7 cellular contexts compared by ENCODE assay signal in genomic region chr19:54096642-54097106, GRCh38. TPM values are rescaled to one million over a fixed set of nuclear protein-coding genes. Genes with fewer than 3 reads are reported as not detected.
DNase-seq lines count a peak whose midpoint lies in the region; ATAC-seq, FAIRE-seq and TF ChIP-seq lines count a peak whose summit lies in the region.

No MANE protein-coding gene starts in this region.

- no peak for FAIRE-seq in H1 (lab: Jason Lieb, UNC)

- intact Hi-C loops in naive thymus-derived CD4-positive, alpha-beta T cell (cut with micrococcal nuclease), result loop anchor here in 1 of 2 donors (1.0 to 2.0 kb wide), 2 partner anchors 18 to 254 kb away; partner anchors contain the start of genes PRPF31 and TFPT

- H3K14ac ChIP-seq in H1 (ENCODE audit: insufficient read length), result no peak overlapping the region

- H3K9me3 ChIP-seq in GM23248 (ENCODE audit: low read depth) (no peaks in the 10 kb centered on the region), H1 (ENCODE audit: insufficient read depth in 2 of 2, low read depth in 1 of 2, low read length in 1 of 2) (no peaks in the 10 kb centered on the region; a peak in 1 of 4 replicates)
- no peaks in the 10 kb centered on the region for H3K9me3 ChIP-seq in naive thymus-derived CD4-positive, alpha-beta T cell (ENCODE audit: control insufficient read depth in 2 of 3, low read length in 3 of 3)

- H3K27me3 ChIP-seq in GM23248 (replicated peaks; ENCODE audit: insufficient read depth) (no peaks in the 10 kb centered on the region), H1 (replicated peaks in 1 of 4; ENCODE audit: control insufficient read depth in 3 of 4, extremely low read depth in 1 of 4, insufficient read depth in 3 of 4, low read length in 3 of 4) (peaks cover 6 to 29% (median 19%) of the 10 kb centered on the region in 4 experiments)
- H3K27me3 ChIP-seq in naive thymus-derived CD4-positive, alpha-beta T cell (ENCODE audit: control insufficient read depth in 2 of 2, insufficient read depth in 2 of 2, low read length in 2 of 2), result no peaks in the 10 kb centered on the region

- peaks cover 0 to 3% (median 0%) of the 10 kb centered on the region in 5 donors for H3K36me3 Mint-ChIP-seq in naive thymus-derived CD4-positive, alpha-beta T cell

- no peaks in the 10 kb centered on the region for H3K9me2 ChIP-seq in GM23248 (ENCODE audit: insufficient read depth)

- 0 out of 2 replicates have a peak overlapping the region, but pooled peaks have one; percentile 18 for H2BK20ac ChIP-seq in H1 (ENCODE audit: low read length)

- peaks cover 9 to 30% (median 20%) of the 10 kb centered on the region in 7 donors for H3K4me1 Mint-ChIP-seq in naive thymus-derived CD4-positive, alpha-beta T cell

- H3K4me2 ChIP-seq in GM23248 (ENCODE audit: unreplicated experiment) (peak overlapping the region; percentile 91), H1 (ENCODE audit: insufficient read depth in 1 of 2, low read depth in 2 of 2, low read length in 2 of 2) (peak overlapping the region; percentile 51 to 92)

- peak overlapping the region; percentile 22; the same call in 1 of the 2 replicates for H3K27ac ChIP-seq in GM23248
- H3K27ac ChIP-seq in H1 (ENCODE audit: low read depth, low read length), result no peak overlapping the region
- peak overlapping the region; percentile 14 for H3K27ac ChIP-seq in naive thymus-derived CD4-positive, alpha-beta T cell (ENCODE audit: low read depth, low read length)

- H3K9ac ChIP-seq in GM23248 (peak overlapping the region; percentile 72), H1 (replicated peaks in 1 of 4; ENCODE audit: extremely low read depth in 1 of 4, low read depth in 3 of 4, low read length in 3 of 4) (peak overlapping the region in 1 of 4 experiments; percentile 21; a peak in 1 of 7 replicates)

- H4K8ac ChIP-seq in H1 (ENCODE audit: extremely low read depth, insufficient read depth, low read length), result peak overlapping the region; percentile 73; the same call in 1 of the 2 replicates

- H3K18ac ChIP-seq in H1 (ENCODE audit: extremely low read depth, low read length), result no peak overlapping the region; the same call in 1 of the 2 replicates

- in situ Hi-C loops in GM23248 (cut with MboI), result no loop called here

- peak; percentile 66 for DNase-seq in GM23248
- DNase-seq in RKO (ENCODE audit: low spot score), result peak; percentile 53
- peak in 1 of 2 experiments; percentile 62 for DNase-seq in H1 (ENCODE audit: low read depth in 1 of 2, low spot score in 2 of 2)
- peak in 3 of 9 donors; percentile 29 to 43 (median 41) for DNase-seq in naive thymus-derived CD4-positive, alpha-beta T cell
- DNase-seq in NCI-H345 treated with DMSO at 0.1 percent for 48 hours (lab: John Stamatoyannopoulos, UW; ENCODE audit: unreplicated experiment), result no peak
- no peak for DNase-seq in NCI-H2107 (lab: John Stamatoyannopoulos, UW)

- no peak overlapping the region for H3K56ac ChIP-seq in H1 (replicated peaks; ENCODE audit: insufficient read length, low read depth, low read length)

- TF ChIP-seq CTCF in H1 (IDR thresholded peaks at IDR 0.05; ENCODE audit: control extremely low read depth in 1 of 3, insufficient read depth in 1 of 3, low read depth in 1 of 3, low read length in 3 of 3), result peak in 1 of 3 experiments; percentile 18; a peak in 1 of 4 replicates

- no peak for TF ChIP-seq POLR2A in H1 (IDR thresholded peaks at IDR 0.05; ENCODE audit: control extremely low read depth in 1 of 2, low read depth in 2 of 2, low read length in 2 of 2)

- no peaks in the 10 kb centered on the region for H3K79me1 ChIP-seq in H1 (ENCODE audit: low read depth, low read length)

- no peak overlapping the region for H2AK5ac ChIP-seq in H1 (ENCODE audit: low read depth, low read length)

- H3K36me3 ChIP-seq in GM23248 (ENCODE audit: low read depth) (no peaks in the 10 kb centered on the region), H1 (ENCODE audit: control insufficient read depth in 2 of 4, insufficient read depth in 4 of 4, low read length in 3 of 4) (no peaks in the 10 kb centered on the region)
- H3K36me3 ChIP-seq in naive thymus-derived CD4-positive, alpha-beta T cell (ENCODE audit: control insufficient read depth in 2 of 3, insufficient read depth in 3 of 3, low read length in 3 of 3), result no peaks in the 10 kb centered on the region

- H2AFZ ChIP-seq in GM23248 (peak overlapping the region; percentile 96), H1 (ENCODE audit: low read length) (peak overlapping the region; percentile 43; the same call in 1 of the 2 replicates)

- WGBS in GM23248 (ENCODE audit: low coverage in 1 of 2, low lambda C conversion rate in 2 of 2, missing lambda C conversion rate in 2 of 2), 2 experiments, result 11 to 14% methylated on average over 10 to 14 of the region's 14 CpGs
- WGBS in H1 (ENCODE audit: extremely low coverage in 1 of 2, insufficient coverage in 1 of 2, insufficient read length in 1 of 2, insufficient replicate concordance in 2 of 2, low coverage in 1 of 2, low lambda C conversion rate in 2 of 2, missing lambda C conversion rate in 1 of 2), 2 experiments, result 13% methylated on average over 12 of the region's 14 CpGs; no CpG with 5 or more reads in 1 of the 2 experiments

- peak; percentile 46 for ATAC-seq in naive thymus-derived CD4-positive, alpha-beta T cell
- no peak for ATAC-seq in GM21825 (IDR thresholded peaks at IDR 0.05; ENCODE audit: unreplicated experiment)

- H3K4me1 ChIP-seq in GM23248 (ENCODE audit: insufficient read depth) (no peaks in the 10 kb centered on the region), H1 (replicated peaks in 1 of 4; ENCODE audit: control insufficient read depth in 3 of 4, insufficient read depth in 4 of 4, low read length in 3 of 4) (peaks cover 0 to 5% (median 1%) of the 10 kb centered on the region in 4 experiments; a peak in 4 of 7 replicates)
- peaks cover 7 to 11% of the 10 kb centered on the region in 2 donors for H3K4me1 ChIP-seq in naive thymus-derived CD4-positive, alpha-beta T cell (ENCODE audit: control insufficient read depth in 2 of 2, insufficient read depth in 2 of 2, low read length in 2 of 2)

- H4K91ac ChIP-seq in H1 (replicated peaks; ENCODE audit: insufficient read length, low read length), result no peak overlapping the region

- H4K20me1 ChIP-seq in GM23248 (ENCODE audit: insufficient read depth) (no peaks in the 10 kb centered on the region), H1 (replicated peaks in 1 of 2; ENCODE audit: control insufficient read depth in 1 of 2, insufficient read depth in 2 of 2, low read length in 2 of 2) (no peaks in the 10 kb centered on the region)

- POLR2A ChIA-PET in H1 (lab: Charles Lee; ENCODE audit: partially characterized antibody), result interaction anchor here (0.6 to 6.1 kb wide), 6 partner anchors 15 to 218 kb away, joined by 3 to 37 read pairs (median 4); partner anchors contain the start of genes PRPF31 and TFPT
- POLR2A ChIA-PET in naive thymus-derived CD4-positive, alpha-beta T cell (lab: Charles Lee), result interaction anchor here (0.6 to 1.3 kb wide), 2 partner anchors 18 to 63 kb away, joined by 3 to 4 read pairs; partner anchors contain the start of genes LENG1, PRPF31 and TFPT

- no peak overlapping the region for H3K23ac ChIP-seq in H1 (ENCODE audit: insufficient read length)

- H3K4ac ChIP-seq in H1 (replicated peaks; ENCODE audit: insufficient read length, low read depth, low read length), result no peak overlapping the region

- H3K9me3 Mint-ChIP-seq in naive thymus-derived CD4-positive, alpha-beta T cell, result peaks cover 0 to 5% (median 0%) of the 10 kb centered on the region in 11 donors

- no peak overlapping the region for H2BK12ac ChIP-seq in H1 (ENCODE audit: low read depth, low read length)

- no peak for TF ChIP-seq EP300 in H1 (IDR thresholded peaks at IDR 0.05; ENCODE audit: borderline replicate concordance in 1 of 2, low read depth in 2 of 2, low read length in 2 of 2)

- peak overlapping the region; percentile 72; the same call in 1 of the 2 replicates for H2BK15ac ChIP-seq in H1 (ENCODE audit: low read length)

- no peaks in the 10 kb centered on the region for H3F3A ChIP-seq in GM23248 (ENCODE audit: insufficient read depth)

- no peak overlapping the region for H2BK5ac ChIP-seq in H1 (ENCODE audit: low read depth, low read length)

- H3K4me3 Mint-ChIP-seq in naive thymus-derived CD4-positive, alpha-beta T cell, result peak overlapping the region in 9 of 10 donors; percentile 5 to 87 (median 70)

- H4K5ac ChIP-seq in H1 (ENCODE audit: insufficient read length, low read depth, low read length), result no peak overlapping the region

- CTCF ChIA-PET in H1 (lab: Charles Lee; ENCODE audit: partially characterized antibody), result interaction anchor here (0.6 to 1.4 kb wide), 8 partner anchors 18 to 104 kb away, joined by 3 to 5 read pairs (median 4); no protein-coding TSS in a partner anchor
- CTCF ChIA-PET in naive thymus-derived CD4-positive, alpha-beta T cell (lab: Charles Lee), result interaction anchor here (0.7 kb wide), 1 partner anchor 13 kb away, joined by 3 read pairs; no protein-coding TSS in a partner anchor

- peaks cover 6 to 24% (median 15%) of the 10 kb centered on the region in 5 donors for H3K27me3 Mint-ChIP-seq in naive thymus-derived CD4-positive, alpha-beta T cell

- no peak overlapping the region for H2BK120ac ChIP-seq in H1 (replicated peaks; ENCODE audit: low read depth, low read length)

- peak in 1 of 2 experiments; percentile 23; a peak in 1 of 4 replicates for TF ChIP-seq RAD21 in H1 (IDR thresholded peaks at IDR 0.05 in 1 of 2, conservative IDR thresholded peaks at IDR 0.05 in 1 of 2; ENCODE audit: low read depth in 2 of 2, low read length in 2 of 2)

- H3K23me2 ChIP-seq in H1 (ENCODE audit: low read depth, low read length), result peaks cover 13% of the 10 kb centered on the region; the same call in 1 of the 2 replicates

- H3K4me3 ChIP-seq in GM23248 (peak overlapping the region; percentile 73), H1 (ENCODE audit: extremely low read depth in 1 of 4, insufficient read depth in 2 of 4, low read depth in 3 of 4, low read length in 4 of 4) (peak overlapping the region; percentile 9 to 64 (median 32); a peak in 6 of 8 replicates)
- no peak overlapping the region for H3K4me3 ChIP-seq in naive thymus-derived CD4-positive, alpha-beta T cell (ENCODE audit: low read length)

- H3K27ac Mint-ChIP-seq in naive thymus-derived CD4-positive, alpha-beta T cell, result peak overlapping the region; percentile 7 to 80 (median 60)

- H3K79me2 ChIP-seq in GM23248 (ENCODE audit: insufficient read depth) (no peaks in the 10 kb centered on the region), H1 (ENCODE audit: control insufficient read depth in 1 of 2, insufficient read depth in 2 of 2, low read length in 2 of 2) (no peaks in the 10 kb centered on the region)

RNA-seq across cellular contexts. Expression of gene OSCAR, which starts 3.9 kb away (rescaled TPM):
- 0.54 TPM in 1 of 2 replicates, not detected in the other for total RNA-seq in GM23248 (2014; rRNA removed; shearing (Covaris generic))
- 2.2 and 2.9 TPM in 2 replicates for polyA plus RNA-seq in GM23248 (2016; fragmentation: Nextera tagmentation; extraction: Ambion mirVana)
- 0.90 and 1.1 TPM in 2 replicates for total RNA-seq in H1 (2021; fragmentation: NEBNext Ultra II Directional; extraction: Animal tissue kit (Norgen Biotek cat#: 25700))
- 1.1 and 2.2 TPM in 2 replicates for polyA plus RNA-seq in H1 (2011; rRNA removed)
- 1.5 TPM for polyA plus RNA-seq in H1 (2011; cell fraction: cytosol; rRNA removed)
- polyA plus RNA-seq in H1 (2011; cell fraction: nucleus; rRNA removed), result 2.1 TPM
- 1.9 to 2.3 TPM (median 2.2 TPM) in 4 replicates for polyA plus RNA-seq in H1 (2012, experiment 1 of 2)
- polyA plus RNA-seq in H1 (2012, experiment 2 of 2), result 0.59 TPM
- polyA plus RNA-seq in H1 (2013, experiment 1 of 2), result 2.7 TPM
- polyA plus RNA-seq in H1 (2013, experiment 2 of 2), result 2.5 TPM
- 0.46 and 0.60 TPM in 2 replicates for polyA minus RNA-seq in H1 (2011; rRNA and poly(A)+ RNA removed)
- 1.6 TPM for polyA minus RNA-seq in H1 (2011; cell fraction: cytosol; rRNA and poly(A)+ RNA removed)
- 1.2 TPM for polyA minus RNA-seq in H1 (2011; cell fraction: nucleus; rRNA and poly(A)+ RNA removed)
- total RNA-seq in naive thymus-derived CD4-positive, alpha-beta T cell, result 10 to 100 TPM in 1 of 5 experiments, 1 to 10 TPM in 1, under 1 TPM in 3; 0.19 to 44.6 (median 0.51) TPM
- polyA plus RNA-seq in naive thymus-derived CD4-positive, alpha-beta T cell, result under 1 TPM in 1 of 2 donors, not detected in 1; 0.13 TPM

RNA-seq across cellular contexts. Expression of gene NDUFA3, which starts 6.0 kb away (rescaled TPM):
- total RNA-seq in GM23248 (2014; rRNA removed; shearing (Covaris generic)), result 15.1 TPM in 1 of 2 replicates, not detected in the other
- polyA plus RNA-seq in GM23248 (2016; fragmentation: Nextera tagmentation; extraction: Ambion mirVana), result 198 and 210 TPM in 2 replicates
- total RNA-seq in H1 (2021; fragmentation: NEBNext Ultra II Directional; extraction: Animal tissue kit (Norgen Biotek cat#: 25700)), result 175 and 177 TPM in 2 replicates
- polyA plus RNA-seq in H1 (2011; rRNA removed), result 208 and 294 TPM in 2 replicates
- 162 TPM for polyA plus RNA-seq in H1 (2011; cell fraction: cytosol; rRNA removed)
- polyA plus RNA-seq in H1 (2011; cell fraction: nucleus; rRNA removed), result 152 TPM
- polyA plus RNA-seq in H1 (2012, experiment 1 of 2), result 315 to 383 TPM (median 326 TPM) in 4 replicates
- 395 TPM for polyA plus RNA-seq in H1 (2012, experiment 2 of 2)
- 842 TPM for polyA plus RNA-seq in H1 (2013, experiment 1 of 2)
- 873 TPM for polyA plus RNA-seq in H1 (2013, experiment 2 of 2)
- 56.9 and 81.7 TPM in 2 replicates for polyA minus RNA-seq in H1 (2011; rRNA and poly(A)+ RNA removed)
- polyA minus RNA-seq in H1 (2011; cell fraction: cytosol; rRNA and poly(A)+ RNA removed), result 256 TPM
- polyA minus RNA-seq in H1 (2011; cell fraction: nucleus; rRNA and poly(A)+ RNA removed), result 60.9 TPM
- total RNA-seq in naive thymus-derived CD4-positive, alpha-beta T cell, result 100 to 1,000 TPM in 3 of 5 experiments, 10 to 100 TPM in 2; 64.4 to 127 (median 117) TPM
- 100 to 1,000 TPM; 333 to 490 TPM for polyA plus RNA-seq in naive thymus-derived CD4-positive, alpha-beta T cell

RNA-seq across cellular contexts. Expression of gene TARM1, which starts 15.5 kb away (rescaled TPM):
- total RNA-seq in GM23248 (2014; rRNA removed; shearing (Covaris generic)), result not detected in 2 replicates
- polyA plus RNA-seq in GM23248 (2016; fragmentation: Nextera tagmentation; extraction: Ambion mirVana), result not detected in 2 replicates
- total RNA-seq in H1 (2021; fragmentation: NEBNext Ultra II Directional; extraction: Animal tissue kit (Norgen Biotek cat#: 25700)), result not detected in 2 replicates
- not detected in 2 replicates for polyA plus RNA-seq in H1 (2011; rRNA removed)
- not detected for polyA plus RNA-seq in H1 (2011; cell fraction: cytosol; rRNA removed)
- polyA plus RNA-seq in H1 (2011; cell fraction: nucleus; rRNA removed), result not detected
- polyA plus RNA-seq in H1 (2012, experiment 1 of 2), result not detected in 4 replicates
- not detected for polyA plus RNA-seq in H1 (2012, experiment 2 of 2)
- not detected for polyA plus RNA-seq in H1 (2013, experiment 1 of 2)
- polyA plus RNA-seq in H1 (2013, experiment 2 of 2), result not detected
- not detected in 2 replicates for polyA minus RNA-seq in H1 (2011; rRNA and poly(A)+ RNA removed)
- not detected for polyA minus RNA-seq in H1 (2011; cell fraction: cytosol; rRNA and poly(A)+ RNA removed)
- not detected for polyA minus RNA-seq in H1 (2011; cell fraction: nucleus; rRNA and poly(A)+ RNA removed)
- not detected for total RNA-seq in naive thymus-derived CD4-positive, alpha-beta T cell
- polyA plus RNA-seq in naive thymus-derived CD4-positive, alpha-beta T cell, result not detected

RNA-seq across cellular contexts. Expression of gene TFPT, which starts 18.8 kb away (rescaled TPM):
- 11.5 and 23.8 TPM in 2 replicates for total RNA-seq in GM23248 (2014; rRNA removed; shearing (Covaris generic))
- polyA plus RNA-seq in GM23248 (2016; fragmentation: Nextera tagmentation; extraction: Ambion mirVana) (29.6 and 30.0 TPM in 2 replicates), H1 (2011; rRNA removed) (10.4 and 17.3 TPM in 2 replicates)
- total RNA-seq in H1 (2021; fragmentation: NEBNext Ultra II Directional; extraction: Animal tissue kit (Norgen Biotek cat#: 25700)), result 17.7 TPM in 2 replicates
- 17.4 TPM for polyA plus RNA-seq in H1 (2011; cell fraction: cytosol; rRNA removed)
- 10.2 TPM for polyA plus RNA-seq in H1 (2011; cell fraction: nucleus; rRNA removed)
- polyA plus RNA-seq in H1 (2012, experiment 1 of 2), result 15.9 to 18.4 TPM (median 17.5 TPM) in 4 replicates
- 9.4 TPM for polyA plus RNA-seq in H1 (2012, experiment 2 of 2)
- polyA plus RNA-seq in H1 (2013, experiment 1 of 2), result 9.3 TPM
- polyA plus RNA-seq in H1 (2013, experiment 2 of 2), result 9.8 TPM
- 1.9 and 2.1 TPM in 2 replicates for polyA minus RNA-seq in H1 (2011; rRNA and poly(A)+ RNA removed)
- 7.4 TPM for polyA minus RNA-seq in H1 (2011; cell fraction: cytosol; rRNA and poly(A)+ RNA removed)
- 7.3 TPM for polyA minus RNA-seq in H1 (2011; cell fraction: nucleus; rRNA and poly(A)+ RNA removed)
- total RNA-seq in naive thymus-derived CD4-positive, alpha-beta T cell, result 10 to 100 TPM; 13.4 to 46.5 (median 14.6) TPM
- 10 to 100 TPM; 15.2 to 21.6 TPM for polyA plus RNA-seq in naive thymus-derived CD4-positive, alpha-beta T cell

RNA-seq across cellular contexts. Expression of gene PRPF31, which starts 18.9 kb away (rescaled TPM):
- total RNA-seq in GM23248 (2014; rRNA removed; shearing (Covaris generic)), result 38.4 and 43.9 TPM in 2 replicates
- 78.6 and 81.8 TPM in 2 replicates for polyA plus RNA-seq in GM23248 (2016; fragmentation: Nextera tagmentation; extraction: Ambion mirVana)
- total RNA-seq in H1 (2021; fragmentation: NEBNext Ultra II Directional; extraction: Animal tissue kit (Norgen Biotek cat#: 25700)), result 89.5 and 97.4 TPM in 2 replicates
- 51.1 and 67.1 TPM in 2 replicates for polyA plus RNA-seq in H1 (2011; rRNA removed)
- polyA plus RNA-seq in H1 (2011; cell fraction: cytosol; rRNA removed), result 70.4 TPM
- polyA plus RNA-seq in H1 (2011; cell fraction: nucleus; rRNA removed), result 84.9 TPM
- polyA plus RNA-seq in H1 (2012, experiment 1 of 2), result 66.4 to 104 TPM (median 101 TPM) in 4 replicates
- polyA plus RNA-seq in H1 (2012, experiment 2 of 2), result 45.9 TPM
- polyA plus RNA-seq in H1 (2013, experiment 1 of 2), result 64.0 TPM
- 67.0 TPM for polyA plus RNA-seq in H1 (2013, experiment 2 of 2)
- polyA minus RNA-seq in H1 (2011; rRNA and poly(A)+ RNA removed), result 28.2 and 36.3 TPM in 2 replicates
- polyA minus RNA-seq in H1 (2011; cell fraction: cytosol; rRNA and poly(A)+ RNA removed), result 28.2 TPM
- 21.2 TPM for polyA minus RNA-seq in H1 (2011; cell fraction: nucleus; rRNA and poly(A)+ RNA removed)
- total RNA-seq in naive thymus-derived CD4-positive, alpha-beta T cell, result 10 to 100 TPM; 51.8 to 82.1 (median 71.0) TPM
- 10 to 100 TPM; 74.8 to 87.4 TPM for polyA plus RNA-seq in naive thymus-derived CD4-positive, alpha-beta T cell

Comparison
In these comparisons a context has a peak if more than half of its experiments do, and no peak if none do; other contexts are left out.
1. DNase-seq: peak in GM23248 (single experiment) and RKO (single experiment); none in NCI-H345 treated with DMSO at 0.1 percent for 48 hours (single experiment) and NCI-H2107 (single experiment).